In genomic region chrX:70806081-70806480, GRCh38 we compare ENCODE assay signal across 34 cellular contexts.
"Had no signal": no experiment of that assay in that cellular context is flagged by ENCODE, and none has a peak within 500 bp of the region (broad histone marks: within the 10 kb centered on the region; RNA-seq: fewer than 3 reads in every experiment).

No MANE protein-coding gene starts in this region.

- H3K4me2 ChIP-seq: KMS-11 had no signal

- H3K36me3 ChIP-seq: MG63 had no signal

- H3K4me3 ChIP-seq: MG63 had no signal

- H3K27me3 ChIP-seq: MG63 had no signal

- H3K9me3 ChIP-seq: MG63 had no signal

- H3K27ac ChIP-seq: KMS-11 had no signal

- DNase-seq: Karpas-422, Kasumi-1, KG1, MG63, MM.1S, MV-4-11, NCI-H1048, NCI-H1092, NCI-H1092 treated with DMSO at 0.1 percent for 48 hours, NCI-H1105, NCI-H1105 treated with DMSO at 0.1 percent for 48 hours, NCI-H1417, NCI-H1417 treated with DMSO at 0.1 percent for 48 hours, NCI-H1436, NCI-H1436 treated with DMSO at 0.1 percent for 48 hours, NCI-H146, NCI-H1694, NCI-H1694 treated with DMSO at 0.1 percent for 48 hours, NCI-H187, NCI-H187 treated with DMSO at 0.1 percent for 48 hours, NCI-H1930, NCI-H2029, NCI-H2029 treated with DMSO at 0.1 percent for 48 hours, NCI-H2081, NCI-H2081 treated with DMSO at 0.1 percent for 48 hours, NCI-H2107, NCI-H2171, NCI-H2171 treated with DMSO at 0.1 percent for 48 hours, NCI-H2227 treated with DMSO at 0.1 percent for 48 hours, NCI-H226, NCI-H345, NCI-H446, NCI-H446 treated with DMSO at 0.1 percent for 48 hours had no signal

- H3K9ac ChIP-seq: KMS-11 had no signal
